ENCODE assay signal across 7 cellular contexts in the genomic region with DNA sequence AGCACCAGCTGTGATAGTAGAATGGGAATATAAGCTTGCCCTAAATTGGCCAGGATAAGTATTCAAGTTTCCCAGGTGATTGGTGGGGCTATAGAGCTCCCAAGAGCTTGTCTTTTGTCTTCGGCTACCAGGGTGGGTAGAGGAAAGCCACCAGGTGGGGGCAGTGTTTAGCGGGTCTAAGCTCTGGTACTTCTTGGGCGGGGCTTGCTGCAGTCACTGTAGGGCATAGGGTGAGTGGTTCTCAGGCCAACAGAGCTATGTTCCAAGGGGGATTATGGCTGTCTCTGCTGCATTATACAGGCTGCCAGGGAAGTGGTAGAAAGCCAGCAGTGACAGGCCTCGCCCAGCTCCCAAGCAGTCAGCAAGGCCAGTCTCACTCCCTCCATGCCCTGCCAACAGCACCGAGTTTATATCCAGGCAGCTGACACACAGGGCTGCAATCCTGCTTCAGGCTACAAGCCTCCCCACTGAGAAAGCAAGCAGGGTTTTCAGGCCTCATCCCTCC.
A peak's percentile ranks its signal among the peaks of the same experiment; 100 is the strongest.
DNase-seq lines count a peak whose midpoint lies in the region; ATAC-seq and TF ChIP-seq lines count a peak whose summit lies in the region.

No MANE protein-coding gene starts in this region.

- H3K9me3 ChIP-seq in colonic mucosa (no peaks in the 10 kb centered on the region), lung (ENCODE audit: control insufficient read depth in 2 of 2, insufficient read depth in 1 of 2, low read length in 1 of 2) (peaks cover 0 to 5% of the 10 kb centered on the region in 2 donors)

- H3K27ac ChIP-seq in colonic mucosa (no peak overlapping the region), lung (ENCODE audit: low read depth in 1 of 2, low read length in 1 of 2) (no peak overlapping the region)

- H3K27me3 ChIP-seq in colonic mucosa (no peaks in the 10 kb centered on the region), lung (ENCODE audit: control insufficient read depth, insufficient read depth) (no peaks in the 10 kb centered on the region)

- no peaks in the 10 kb centered on the region for H3K36me3 ChIP-seq in colonic mucosa
- no peaks in the 10 kb centered on the region for H3K36me3 ChIP-seq in lung (ENCODE audit: control insufficient read depth in 2 of 2, insufficient read depth in 2 of 2, low read length in 2 of 2)

- ATAC-seq in lung (ENCODE audit: insufficient read depth, low FRiP score), result peak; percentile 58

- TF ChIP-seq CTCF in GM10266 (IDR thresholded peaks at IDR 0.05; ENCODE audit: control insufficient read depth, insufficient read depth, low read depth, missing control alignments) (peak; percentile 73), colonic mucosa (IDR thresholded peaks at IDR 0.05) (peak; percentile 32), lung (IDR thresholded peaks at IDR 0.05; ENCODE audit: control extremely low read depth, extremely low read depth) (peak; percentile 27)

- DNase-seq in GM10266 (ENCODE audit: extremely low spot score) (peak; percentile 62), H4 (ENCODE audit: low spot score) (peak; percentile 40), MV-4-11 (lab: John Stamatoyannopoulos, UW) (peak; percentile 58), colonic mucosa (peak; percentile 77), lung (ENCODE audit: low spot score) (peak; percentile 66)
- peak; percentile 32 for DNase-seq in activated CD4-positive, alpha-beta T cell treated with anti-CD3 and anti-CD28 coated beads for 1 hour
- DNase-seq in stimulated activated CD8-positive, alpha-beta memory T cell treated with anti-CD3 and anti-CD28 coated beads, Interleukin-2, amount 100 ng/mL, for 48 hours (ENCODE audit: low read depth in 2 of 2), result peak; percentile 57 to 63

- no peak overlapping the region for H3K9ac ChIP-seq in colonic mucosa (ENCODE audit: low read depth in 2 of 2, low read length in 2 of 2)

- WGBS in lung, 2 donors, result 52 to 61% methylated on average over 5 of the region's 5 CpGs

- intact Hi-C loops in colonic mucosa (cut with DNase I), result loop anchor here (5.0 kb wide), 1 partner anchor 80 kb away; no protein-coding TSS in a partner anchor

- H3K4me1 ChIP-seq in colonic mucosa, result no peaks in the 10 kb centered on the region
- no peaks in the 10 kb centered on the region for H3K4me1 ChIP-seq in lung (ENCODE audit: control insufficient read depth in 2 of 2, insufficient read depth in 2 of 2, low read length in 2 of 2)

- H3K4me3 ChIP-seq in colonic mucosa, result no peak overlapping the region
- H3K4me3 ChIP-seq in lung, result no peak overlapping the region
